Comparison of ENCODE assay signal across 9 cellular contexts in genomic region chr11:85826096-85826855, GRCh38. TPM values are rescaled to one million over a fixed set of nuclear protein-coding genes. Genes with fewer than 3 reads are reported as not detected.
DNase-seq lines count a peak whose midpoint lies in the region; ATAC-seq and TF ChIP-seq lines count a peak whose summit lies in the region.
"Had no signal": no experiment of that assay in that cellular context is flagged by ENCODE, and none has a peak within 500 bp of the region (broad histone marks: within the 10 kb centered on the region; RNA-seq: fewer than 3 reads in every experiment).

No MANE protein-coding gene starts in this region.

- no peak overlapping the region for H3K9ac ChIP-seq in OCI-LY1 (ENCODE audit: low read length)

- 59% methylated on average over 6 of the region's 7 CpGs for WGBS in right lobe of liver (ENCODE audit: insufficient coverage, low coverage, low lambda C conversion rate, missing lambda C conversion rate)

- H3F3A ChIP-seq in OCI-LY1 (ENCODE audit: insufficient read depth, low read length), result no peaks in the 10 kb centered on the region

- H3K27ac ChIP-seq in OCI-LY1 (ENCODE audit: low read depth, low read length, poor library complexity, severe bottlenecking), result no peak overlapping the region
- no peak overlapping the region for H3K27ac ChIP-seq in right lobe of liver

- H3K4me1 ChIP-seq in OCI-LY1 (ENCODE audit: insufficient read depth, low read length, severe bottlenecking) (no peaks in the 10 kb centered on the region), right lobe of liver (no peaks in the 10 kb centered on the region)

- ATAC-seq in GM19463 (IDR thresholded peaks at IDR 0.05; ENCODE audit: unreplicated experiment) (peak; percentile 59), right lobe of liver (peak; percentile 71 to 76 (median 72)), HG03095 (IDR thresholded peaks at IDR 0.05; ENCODE audit: unreplicated experiment) (no peak)

- H3K9me3 ChIP-seq in OCI-LY1 (ENCODE audit: low read length), result no peaks in the 10 kb centered on the region
- no peaks in the 10 kb centered on the region for H3K9me3 ChIP-seq in right lobe of liver

- H3K27me3 ChIP-seq in OCI-LY1 (ENCODE audit: insufficient read depth, low read length) (no peaks in the 10 kb centered on the region), right lobe of liver (no peaks in the 10 kb centered on the region)

- no peak for TF ChIP-seq POLR2A in right lobe of liver (IDR thresholded peaks at IDR 0.05)

- H3K79me2 ChIP-seq in OCI-LY1 (ENCODE audit: insufficient read depth, low read length), result no peaks in the 10 kb centered on the region

- intact Hi-C loops in right lobe of liver (cut with DNase I), result no loop called here

- H3K9me2 ChIP-seq in OCI-LY1 (ENCODE audit: low read depth, low read length), result no peaks in the 10 kb centered on the region

- peak; percentile 46 for TF ChIP-seq CTCF in OCI-LY1 (IDR thresholded peaks at IDR 0.05; ENCODE audit: low read length)
- peak; percentile 34 to 50 (median 40) for TF ChIP-seq CTCF in right lobe of liver (IDR thresholded peaks at IDR 0.05)

- peak; percentile 11 for DNase-seq in COLO668 (lab: John Stamatoyannopoulos, UW; ENCODE audit: unreplicated experiment)
- peak; percentile 12 for DNase-seq in central memory CD4-positive, alpha-beta T cell
- DNase-seq in right lobe of liver, result peak; percentile 46 to 58 (median 48)
- DNase-seq in GDM1 (lab: John Stamatoyannopoulos, UW), result no peak
- no peak for DNase-seq in DMS79 treated with DMSO at 0.1 percent for 48 hours (lab: John Stamatoyannopoulos, UW)

- H4K20me1 ChIP-seq in OCI-LY1 (ENCODE audit: insufficient read depth, low read length), result no peaks in the 10 kb centered on the region

- H3K4me2 ChIP-seq in OCI-LY1 (ENCODE audit: low read length), result no peak overlapping the region

- H2AFZ ChIP-seq in OCI-LY1 (ENCODE audit: low read length), result no peak overlapping the region

- H3K36me3 ChIP-seq in OCI-LY1 (ENCODE audit: insufficient read depth, low read length) (no peaks in the 10 kb centered on the region), right lobe of liver (no peaks in the 10 kb centered on the region)

- H3K4me3 ChIP-seq in OCI-LY1 (ENCODE audit: low read depth, low read length, poor library complexity, severe bottlenecking), result no peak overlapping the region
- no peak overlapping the region for H3K4me3 ChIP-seq in right lobe of liver

RNA-seq across cellular contexts. Expression of gene SYTL2, which starts 15.3 kb away (rescaled TPM):
- 10 to 100 TPM in 2 of 6 experiments, 1 to 10 TPM in 4; 4.2 to 14.9 (median 8.7) TPM for total RNA-seq in right lobe of liver

RNA-seq across cellular contexts. Expression of gene CCDC83, which starts 28.9 kb away (rescaled TPM):
- total RNA-seq in right lobe of liver, result not detected
- total RNA-seq: glomerular endothelial cell had no signal

Comparison
In these comparisons a context has a peak if more than half of its experiments do, and no peak if none do; other contexts are left out.
1. DNase-seq: peak in COLO668 (single experiment), central memory CD4-positive, alpha-beta T cell (single experiment) and right lobe of liver (3 of 3); none in GDM1 (single experiment) and DMS79 treated with DMSO at 0.1 percent for 48 hours (single experiment).